In genomic region chr16:77206533-77206932, GRCh38 we compare ENCODE assay signal across 33 cellular contexts. TPM values are rescaled to one million over a fixed set of nuclear protein-coding genes. Genes with fewer than 3 reads are reported as not detected.
"Had no signal": no experiment of that assay in that cellular context is flagged by ENCODE, and none has a peak within 500 bp of the region (broad histone marks: within the 10 kb centered on the region; RNA-seq: fewer than 3 reads in every experiment).

No MANE protein-coding gene starts in this region.

- H3K9me3 Mint-ChIP-seq: activated CD4-positive, alpha-beta T cell treated with anti-CD3 and anti-CD28 coated beads, Interleukin-2, amount 10 ng/mL, durations not matched to agents 7 days and 5 days; activated naive CD4-positive, alpha-beta T cell treated with anti-CD3 and anti-CD28 coated beads, Interleukin-2, amount 50 U/mL, for 24 hours; activated naive CD8-positive, alpha-beta T cell treated with anti-CD3 and anti-CD28 coated beads, Interleukin-2, amount 10 ng/mL, durations not matched to agents 7 days and 5 days; activated T-cell treated with anti-CD3 and anti-CD28 coated beads, Interleukin-2, amount 50 U/mL, for 24 hours; activated T-helper 2 cell treated with anti-CD3 and anti-CD28 coated beads, Interferon-gamma antibody, Interleukin-2, Interleukin-4, amounts not matched to agents 10 μg/mL and 5 μg/mL and 100 μg/mL, durations not matched to agents 14 hours and 24 hours and 36 hours had no signal

- H3K27ac Mint-ChIP-seq: activated CD4-positive, alpha-beta T cell treated with anti-CD3 and anti-CD28 coated beads, Interleukin-2, amount 10 ng/mL, durations not matched to agents 7 days and 5 days; activated CD8-positive, alpha-beta T cell treated with anti-CD3 and anti-CD28 coated beads, Interleukin-2, amount 10 ng/mL, durations not matched to agents 7 days and 5 days; activated naive CD4-positive, alpha-beta T cell treated with anti-CD3 and anti-CD28 coated beads, Interleukin-2, amount 50 U/mL, for 24 hours; activated naive CD8-positive, alpha-beta T cell treated with anti-CD3 and anti-CD28 coated beads, Interleukin-2, amount 10 ng/mL, durations not matched to agents 7 days and 5 days; activated T-cell treated with anti-CD3 and anti-CD28 coated beads, Interleukin-2, amount 50 U/mL, for 24 hours; activated T-helper 2 cell treated with anti-CD3 and anti-CD28 coated beads, Interferon-gamma antibody, Interleukin-2, Interleukin-4, amounts not matched to agents 10 μg/mL and 5 μg/mL and 100 μg/mL, durations not matched to agents 14 hours and 24 hours and 36 hours had no signal

- H3K27me3 Mint-ChIP-seq: activated CD4-positive, alpha-beta T cell treated with anti-CD3 and anti-CD28 coated beads, Interleukin-2, amount 10 ng/mL, durations not matched to agents 7 days and 5 days; activated naive CD4-positive, alpha-beta T cell treated with anti-CD3 and anti-CD28 coated beads, Interleukin-2, amount 50 U/mL, for 24 hours; activated naive CD8-positive, alpha-beta T cell treated with anti-CD3 and anti-CD28 coated beads, Interleukin-2, amount 10 ng/mL, durations not matched to agents 7 days and 5 days; activated T-cell treated with anti-CD3 and anti-CD28 coated beads, Interleukin-2, amount 50 U/mL, for 24 hours had no signal

- ATAC-seq: activated CD8-positive, alpha-beta T cell treated with anti-CD3 and anti-CD28 coated beads, Interleukin-2, amount 10 ng/mL, durations not matched to agents 7 days and 5 days had no signal

- H3K36me3 Mint-ChIP-seq: activated naive CD4-positive, alpha-beta T cell treated with anti-CD3 and anti-CD28 coated beads, Interleukin-2, amount 50 U/mL, for 24 hours had no signal

- H3K27me3 ChIP-seq: ascending aorta, cardiac muscle cell had no signal

- H3K4me1 ChIP-seq: ascending aorta had no signal

- H3K36me3 ChIP-seq: ascending aorta, cardiac muscle cell, WERI-Rb-1 had no signal

- H3K4me3 Mint-ChIP-seq: activated CD4-positive, alpha-beta T cell treated with anti-CD3 and anti-CD28 coated beads, Interleukin-2, amount 10 ng/mL, durations not matched to agents 7 days and 5 days; activated CD8-positive, alpha-beta T cell treated with anti-CD3 and anti-CD28 coated beads, Interleukin-2, amount 10 ng/mL, durations not matched to agents 7 days and 5 days; activated naive CD4-positive, alpha-beta T cell treated with anti-CD3 and anti-CD28 coated beads, Interleukin-2, amount 50 U/mL, for 24 hours; activated naive CD8-positive, alpha-beta T cell treated with anti-CD3 and anti-CD28 coated beads, Interleukin-2, amount 10 ng/mL, durations not matched to agents 7 days and 5 days; activated T-cell treated with anti-CD3 and anti-CD28 coated beads, Interleukin-2, amount 50 U/mL, for 24 hours had no signal

- H3K27ac ChIP-seq: ascending aorta, cardiac muscle cell, KMS-11, PC-9 had no signal

- H3K4me3 ChIP-seq: ascending aorta, cardiac muscle cell, PC-9 had no signal

- DNase-seq: activated CD4-positive, alpha-beta T cell treated with anti-CD3 and anti-CD28 coated beads, Interleukin-2, amount 10 ng/mL, durations not matched to agents 7 days and 5 days; activated CD4-positive, alpha-beta T cell treated with anti-CD3 and anti-CD28 coated beads, Interleukin-2, amount 50 U/mL, for 48 hours; activated CD8-positive, alpha-beta T cell treated with anti-CD3 and anti-CD28 coated beads, Interleukin-2, amount 10 ng/mL, durations not matched to agents 7 days and 5 days; activated gamma-delta T cell; activated naive CD4-positive, alpha-beta T cell treated with Interleukin-2 at 50 U/mL for 16 hours; activated naive CD8-positive, alpha-beta T cell treated with anti-CD3 and anti-CD28 coated beads, Interleukin-2, amount 10 ng/mL, durations not matched to agents 7 days and 5 days; activated T-cell treated with anti-CD3 and anti-CD28 coated beads, Interleukin-2, amount 50 U/mL, for 24 hours; amygdala; MM.1S; MV-4-11; NCI-H1092; NCI-H1417; NCI-H146; NCI-H187; NCI-H2029 treated with DMSO at 0.1 percent for 48 hours; NCI-H2107; NCI-H2171; NCI-H510A; NCI-H526; NCI-H748 treated with DMSO at 0.1 percent for 48 hours; NK-92 treated with Interleukin-12 subunit alpha and Interleukin-12 subunit beta, amount 100 ng/mL, for 24 hours; PC-9; Right ventricle myocardium superior; SW 1271; T-helper 1 cell; T-helper 2 cell; T-helper 9 cell; WERI-Rb-1 had no signal

- H3K9me3 ChIP-seq: ascending aorta had no signal

RNA-seq across cellular contexts. Expression of gene SYCE1L, which starts 7.3 kb away (rescaled TPM):
- total RNA-seq: ascending aorta had no signal
